19 cellular contexts compared by ENCODE assay signal in genomic region chr1:96660051-96660450, GRCh38.
DNase-seq lines count a peak whose midpoint lies in the region; ATAC-seq, FAIRE-seq and TF ChIP-seq lines count a peak whose summit lies in the region.
"Had no signal": no experiment of that assay in that cellular context is flagged by ENCODE, and none has a peak within 500 bp of the region (broad histone marks: within the 10 kb centered on the region; RNA-seq: fewer than 3 reads in every experiment).

No MANE protein-coding gene starts in this region.

- peaks cover 39% of the 10 kb centered on the region for H3K9me3 Mint-ChIP-seq in GM23338
- peaks cover 5% of the 10 kb centered on the region for H3K9me3 Mint-ChIP-seq in astrocyte (ENCODE audit: unreplicated experiment)
- H3K9me3 Mint-ChIP-seq in Caco-2 (ENCODE audit: unreplicated experiment), result peaks cover 8% of the 10 kb centered on the region

- H3K4me3 Mint-ChIP-seq in GM23338, result no peak overlapping the region
- no peak overlapping the region for H3K4me3 Mint-ChIP-seq in astrocyte (ENCODE audit: unreplicated experiment)
- H3K4me3 Mint-ChIP-seq in Caco-2 (ENCODE audit: unreplicated experiment), result no peak overlapping the region
- H3K4me3 Mint-ChIP-seq: CD4-positive, alpha-beta memory T cell had no signal

- H3K4me3 ChIP-seq in GM23338 (no peak overlapping the region), astrocyte (ENCODE audit: insufficient read depth, low read depth, low read length) (no peak overlapping the region), mesendoderm (ENCODE audit: low read length) (no peak overlapping the region), mesenchymal stem cell (ENCODE audit: insufficient read depth in 1 of 2, low read depth in 1 of 2, low read length in 2 of 2) (no peak overlapping the region), Caco-2 (ENCODE audit: low read depth, low read length) (no peak overlapping the region)

- H2BK12ac ChIP-seq in mesenchymal stem cell (ENCODE audit: low read length in 2 of 2), result no peak overlapping the region

- no peaks in the 10 kb centered on the region for H3F3A ChIP-seq in GM23338 (replicated peaks; ENCODE audit: low read depth)

- H3K27me3 Mint-ChIP-seq in GM23338 (ENCODE audit: insufficient read depth, low read depth, poor library complexity), result no peaks in the 10 kb centered on the region
- H3K27me3 Mint-ChIP-seq in astrocyte (ENCODE audit: low read depth, unreplicated experiment), result no peaks in the 10 kb centered on the region
- no peaks in the 10 kb centered on the region for H3K27me3 Mint-ChIP-seq in Caco-2 (ENCODE audit: insufficient read depth, unreplicated experiment)
- H3K27me3 Mint-ChIP-seq: CD4-positive, alpha-beta memory T cell had no signal

- no peak overlapping the region for H3K4ac ChIP-seq in mesendoderm (ENCODE audit: low read depth, low read length)
- H3K4ac ChIP-seq in mesenchymal stem cell (ENCODE audit: low read depth in 1 of 2, low read length in 2 of 2), result no peak overlapping the region

- H3K18ac ChIP-seq in mesendoderm (ENCODE audit: low read length) (no peak overlapping the region), mesenchymal stem cell (ENCODE audit: low read depth in 1 of 2, low read length in 2 of 2) (no peak overlapping the region)

- no TSS peak for BruUV-seq in Caco-2 (replicated peaks; lab: Mats Ljungman, UMichigan)

- no peak overlapping the region for H3K56ac ChIP-seq in mesendoderm (ENCODE audit: low read length)

- H3K4me1 Mint-ChIP-seq in GM23338 (no peaks in the 10 kb centered on the region), astrocyte (ENCODE audit: low read depth, unreplicated experiment) (peaks cover 5% of the 10 kb centered on the region), Caco-2 (ENCODE audit: low read depth, unreplicated experiment) (no peaks in the 10 kb centered on the region)
- H3K4me1 Mint-ChIP-seq: CD4-positive, alpha-beta memory T cell had no signal

- H3K79me2 ChIP-seq in GM23338 (replicated peaks; ENCODE audit: insufficient read depth), result no peaks in the 10 kb centered on the region
- no peaks in the 10 kb centered on the region for H3K79me2 ChIP-seq in astrocyte (ENCODE audit: insufficient read depth, low read length)
- H3K79me2 ChIP-seq in mesendoderm (ENCODE audit: control insufficient read depth, insufficient read depth, low read length), result no peaks in the 10 kb centered on the region

- no peak overlapping the region for H4K91ac ChIP-seq in mesenchymal stem cell (ENCODE audit: low read length)

- no peak for FAIRE-seq in astrocyte (lab: Jason Lieb, UNC)
- FAIRE-seq: GM12891, GM18507, H1 had no signal

- no peak overlapping the region for H3K27ac Mint-ChIP-seq in GM23338
- H3K27ac Mint-ChIP-seq in astrocyte (ENCODE audit: unreplicated experiment), result no peak overlapping the region
- no peak overlapping the region for H3K27ac Mint-ChIP-seq in Caco-2 (ENCODE audit: unreplicated experiment)
- H3K27ac Mint-ChIP-seq: CD4-positive, alpha-beta memory T cell had no signal

- no peak overlapping the region for H4K8ac ChIP-seq in mesendoderm (ENCODE audit: low read depth, low read length)
- H4K8ac ChIP-seq in mesenchymal stem cell (ENCODE audit: low read length), result no peak overlapping the region

- H3K36me3 Mint-ChIP-seq in GM23338 (ENCODE audit: low read depth) (peaks cover 9% of the 10 kb centered on the region; the same call in 2 of the 3 replicates), astrocyte (ENCODE audit: low read depth, unreplicated experiment) (no peaks in the 10 kb centered on the region), Caco-2 (ENCODE audit: insufficient read depth, unreplicated experiment) (no peaks in the 10 kb centered on the region)
- H3K36me3 Mint-ChIP-seq: CD4-positive, alpha-beta memory T cell had no signal

- no peak overlapping the region for H2BK5ac ChIP-seq in mesendoderm (ENCODE audit: low read length)
- H2BK5ac ChIP-seq in mesenchymal stem cell (ENCODE audit: low read depth, low read length, poor library complexity, severe bottlenecking), result no peak overlapping the region

- no peak for TF ChIP-seq CTCF in GM23338 (conservative IDR thresholded peaks at IDR 0.05; ENCODE audit: low read depth in 2 of 2)
- TF ChIP-seq CTCF in astrocyte (IDR thresholded peaks at IDR 0.05; ENCODE audit: insufficient read depth, low read depth, low read length), result no peak
- no peak for TF ChIP-seq CTCF in Caco-2 (IDR thresholded peaks at IDR 0.05; ENCODE audit: insufficient read depth in 1 of 2, low read depth in 1 of 2, low read length in 1 of 2, severe bottlenecking in 1 of 2, unreplicated experiment in 1 of 2)

- H4K20me1 ChIP-seq in GM23338 (replicated peaks; ENCODE audit: insufficient read depth) (no peaks in the 10 kb centered on the region), astrocyte (ENCODE audit: insufficient read depth, low read length) (no peaks in the 10 kb centered on the region)

- H3K14ac ChIP-seq in mesenchymal stem cell (ENCODE audit: low read length in 2 of 2), result no peak overlapping the region

- intact Hi-C loops in Caco-2 (cut with micrococcal nuclease; ENCODE audit: unreplicated experiment), result no loop called here

- H3K4me2 ChIP-seq in GM23338 (no peak overlapping the region), astrocyte (ENCODE audit: low read length) (no peak overlapping the region), mesendoderm (ENCODE audit: low read length) (no peak overlapping the region), mesenchymal stem cell (ENCODE audit: low read length, poor library complexity, severe bottlenecking) (no peak overlapping the region)

- POLR2A ChIA-PET in Caco-2 (lab: Charles Lee), result no interaction called here

- H3K79me1 ChIP-seq in mesendoderm (ENCODE audit: low read length) (no peaks in the 10 kb centered on the region), mesenchymal stem cell (replicated peaks; ENCODE audit: low read length, poor library complexity, severe bottlenecking) (no peaks in the 10 kb centered on the region)

- H3K27me3 ChIP-seq in GM23338 (ENCODE audit: insufficient read depth) (no peaks in the 10 kb centered on the region), astrocyte (ENCODE audit: insufficient read depth, low read length) (no peaks in the 10 kb centered on the region), mesendoderm (ENCODE audit: insufficient read depth, low read length, poor library complexity) (no peaks in the 10 kb centered on the region), mesenchymal stem cell (ENCODE audit: control insufficient read depth in 1 of 2, insufficient read depth in 1 of 2, low read length in 2 of 2) (no peaks in the 10 kb centered on the region), Caco-2 (replicated peaks; ENCODE audit: control insufficient read depth, insufficient read depth, low read length) (no peaks in the 10 kb centered on the region)

- H3K9me3 ChIP-seq in astrocyte (ENCODE audit: insufficient read depth, low read depth, low read length) (peaks cover 2% of the 10 kb centered on the region), mesenchymal stem cell (ENCODE audit: control insufficient read depth, low read length) (peaks cover 13% of the 10 kb centered on the region), Caco-2 (no peaks in the 10 kb centered on the region)

- no peak overlapping the region for H3K27ac ChIP-seq in GM23338 (ENCODE audit: low read depth)
- no peak overlapping the region for H3K27ac ChIP-seq in astrocyte (ENCODE audit: low read depth, low read length)
- no peak overlapping the region for H3K27ac ChIP-seq in mesendoderm (ENCODE audit: low read depth, low read length)
- H3K27ac ChIP-seq in mesenchymal stem cell (ENCODE audit: low read length, poor library complexity, severe bottlenecking), result no peak overlapping the region

- no peaks in the 10 kb centered on the region for H3K9me2 ChIP-seq in GM23338 (ENCODE audit: insufficient read depth)

- H3K9ac ChIP-seq in astrocyte (ENCODE audit: low read length) (no peak overlapping the region), mesendoderm (ENCODE audit: low read length) (no peak overlapping the region), mesenchymal stem cell (ENCODE audit: low read length) (no peak overlapping the region)

- H2BK120ac ChIP-seq in mesendoderm (ENCODE audit: low read depth, low read length) (no peak overlapping the region), mesenchymal stem cell (ENCODE audit: low read depth, low read length) (no peak overlapping the region)

- no peak overlapping the region for H4K5ac ChIP-seq in mesendoderm (ENCODE audit: low read length)

- no peaks in the 10 kb centered on the region; the same call in 1 of the 2 replicates for H3K36me3 ChIP-seq in GM23338 (ENCODE audit: insufficient read depth)
- no peaks in the 10 kb centered on the region for H3K36me3 ChIP-seq in astrocyte (ENCODE audit: insufficient read depth, low read length)
- H3K36me3 ChIP-seq in mesendoderm (ENCODE audit: control insufficient read depth, insufficient read depth, low read length), result no peaks in the 10 kb centered on the region
- H3K36me3 ChIP-seq in mesenchymal stem cell (ENCODE audit: control insufficient read depth in 1 of 2, insufficient read depth in 2 of 2, low read depth in 1 of 2, low read length in 2 of 2), result no peaks in the 10 kb centered on the region
- H3K36me3 ChIP-seq in Caco-2 (ENCODE audit: control insufficient read depth, insufficient read depth, low read length), result no peaks in the 10 kb centered on the region

- H3K4me1 ChIP-seq in GM23338 (ENCODE audit: insufficient read depth), result no peaks in the 10 kb centered on the region
- H3K4me1 ChIP-seq in astrocyte (ENCODE audit: insufficient read depth, low read length), result no peaks in the 10 kb centered on the region
- H3K4me1 ChIP-seq in mesendoderm (ENCODE audit: control insufficient read depth, low read depth, low read length), result no peaks in the 10 kb centered on the region
- H3K4me1 ChIP-seq in mesenchymal stem cell (ENCODE audit: control insufficient read depth, insufficient read depth, low read depth, low read length), result no peaks in the 10 kb centered on the region
- H3K4me1 ChIP-seq in Caco-2, result no peaks in the 10 kb centered on the region

- DNase-seq in EL (peak; percentile 1), GM23338 (ENCODE audit: low spot score) (no peak), astrocyte (ENCODE audit: low read depth) (peak; percentile 10), mesendoderm (peak; percentile 4), mesenchymal stem cell (no peak), Caco-2 (no peak), NCI-H69 (lab: John Stamatoyannopoulos, UW) (no peak)
- DNase-seq: 8988T; C1 segment of cervical spinal cord; CD4-positive, alpha-beta memory T cell; COR-L47; DMS153; DND-41; GF-D8; H7 had no signal

- WGBS in mesendoderm (ENCODE audit: extremely low coverage, insufficient coverage, low lambda C conversion rate), result no CpG with 5 or more reads among the region's 3 CpGs
- 86% methylated on average over 2 of the region's 3 CpGs for WGBS in mesenchymal stem cell

- H2AK5ac ChIP-seq in mesendoderm (ENCODE audit: low read length), result no peak overlapping the region
- no peak overlapping the region for H2AK5ac ChIP-seq in mesenchymal stem cell (ENCODE audit: low read length, severe bottlenecking)

- H3K23ac ChIP-seq in mesendoderm (ENCODE audit: low read length) (no peak overlapping the region), mesenchymal stem cell (ENCODE audit: low read length in 2 of 2) (no peak overlapping the region)

- H2AFZ ChIP-seq in GM23338 (peak overlapping the region; percentile 60; the same call in 1 of the 2 replicates), astrocyte (ENCODE audit: low read depth, low read length) (no peak overlapping the region), mesenchymal stem cell (ENCODE audit: low read depth, low read length) (no peak overlapping the region)

- H2BK15ac ChIP-seq in mesendoderm (replicated peaks; ENCODE audit: low read depth), result no peak overlapping the region
- H2BK15ac ChIP-seq in mesenchymal stem cell (ENCODE audit: low read depth, poor library complexity, severe bottlenecking), result no peak overlapping the region

- ATAC-seq in GM23338, result no peak
- no peak for ATAC-seq in GM18868 (IDR thresholded peaks at IDR 0.05; ENCODE audit: unreplicated experiment)

- CTCF ChIA-PET in Caco-2 (lab: Charles Lee), result no interaction called here

Comparison
In these comparisons a context has a peak if more than half of its experiments do, and no peak if none do; other contexts are left out.
1. DNase-seq: peak in EL (single experiment), astrocyte (single experiment) and mesendoderm (single experiment); none in GM23338 (single experiment), mesenchymal stem cell (single experiment), Caco-2 (0 of 2) and NCI-H69 (single experiment).